ENCODE assay signal across 12 cellular contexts in genomic region chr15:92619380-92620101, GRCh38. TPM values are rescaled to one million over a fixed set of nuclear protein-coding genes. Genes with fewer than 3 reads are reported as not detected.
DNase-seq lines count a peak whose midpoint lies in the region; ATAC-seq and TF ChIP-seq lines count a peak whose summit lies in the region.
"Had no signal": no experiment of that assay in that cellular context is flagged by ENCODE, and none has a peak within 500 bp of the region (broad histone marks: within the 10 kb centered on the region; RNA-seq: fewer than 3 reads in every experiment).

No MANE protein-coding gene starts in this region.

- H3K36me3 ChIP-seq in mesenchymal stem cell (ENCODE audit: control insufficient read depth in 1 of 2, insufficient read depth in 2 of 2, low read depth in 1 of 2, low read length in 2 of 2) (no peaks in the 10 kb centered on the region), WERI-Rb-1 (peaks cover 31% of the 10 kb centered on the region)
- H3K36me3 ChIP-seq: thoracic aorta had no signal

- ATAC-seq in foreskin keratinocyte (no peak), GM21619 (IDR thresholded peaks at IDR 0.05; ENCODE audit: unreplicated experiment) (no peak)

- H3K18ac ChIP-seq in mesenchymal stem cell (ENCODE audit: low read depth in 1 of 2, low read length in 2 of 2) = peak overlapping the region; percentile 64 to 76

- no peak overlapping the region for H2BK15ac ChIP-seq in mesenchymal stem cell (ENCODE audit: low read depth, poor library complexity, severe bottlenecking)

- no peak overlapping the region for H2BK120ac ChIP-seq in mesenchymal stem cell (ENCODE audit: low read depth, low read length)

- H3K4me3 ChIP-seq in mesenchymal stem cell (ENCODE audit: insufficient read depth in 1 of 2, low read depth in 1 of 2, low read length in 2 of 2) (no peak overlapping the region), WERI-Rb-1 (ENCODE audit: low read depth, low read length) (no peak overlapping the region)
- H3K4me3 ChIP-seq: SK-N-MC, thoracic aorta had no signal

- no peaks in the 10 kb centered on the region for H3K27me3 ChIP-seq in mesenchymal stem cell (ENCODE audit: control insufficient read depth in 1 of 2, insufficient read depth in 1 of 2, low read length in 2 of 2)
- H3K27me3 ChIP-seq in foreskin keratinocyte = peaks cover 2% of the 10 kb centered on the region
- H3K27me3 ChIP-seq in WERI-Rb-1 (ENCODE audit: insufficient read depth, low read depth, severe bottlenecking) = no peaks in the 10 kb centered on the region

- H3K4me1 ChIP-seq in mesenchymal stem cell (ENCODE audit: control insufficient read depth, insufficient read depth, low read depth, low read length) = peaks cover 7% of the 10 kb centered on the region
- H3K4me1 ChIP-seq in foreskin keratinocyte = no peaks in the 10 kb centered on the region

- no peak for TF ChIP-seq CTCF in foreskin keratinocyte (conservative IDR thresholded peaks at IDR 0.05)
- TF ChIP-seq CTCF in WERI-Rb-1 (IDR thresholded peaks at IDR 0.05; ENCODE audit: low read depth, low read length) = no peak

- DNase-seq in LHCN-M2 (ENCODE audit: low read depth) (peak; percentile 74), dedifferentiated amniotic fluid mesenchymal stem cell (ENCODE audit: extremely low spot score) (peak; percentile 54), mesenchymal stem cell (peak; percentile 77), foreskin keratinocyte (no peak), hypothalamus (lab: John Stamatoyannopoulos, UW) (no peak), WERI-Rb-1 (no peak)
- DNase-seq: NCI-H748 treated with DMSO at 0.1 percent for 48 hours; stimulated activated CD4-positive, alpha-beta T cell treated with anti-CD3 and anti-CD28 coated beads, Interleukin-4, amount 100 ng/mL, for 1 hour had no signal

- H3K9me3 ChIP-seq in mesenchymal stem cell (ENCODE audit: control insufficient read depth, low read length) (no peaks in the 10 kb centered on the region), WERI-Rb-1 (ENCODE audit: severe bottlenecking) (no peaks in the 10 kb centered on the region)
- H3K9me3 ChIP-seq: thoracic aorta had no signal

- peak overlapping the region in 1 of 2 experiments; percentile 77 for H3K23ac ChIP-seq in mesenchymal stem cell (ENCODE audit: low read length in 2 of 2)

- peak overlapping the region in 1 of 2 experiments; percentile 49 for H3K14ac ChIP-seq in mesenchymal stem cell (ENCODE audit: low read length in 2 of 2)

- no peak overlapping the region for H2AFZ ChIP-seq in mesenchymal stem cell (ENCODE audit: low read depth, low read length)

- no peak overlapping the region for H3K27ac ChIP-seq in mesenchymal stem cell (ENCODE audit: low read length, poor library complexity, severe bottlenecking)
- H3K27ac ChIP-seq in temporal lobe (ENCODE audit: low read depth, low read length) = peak overlapping the region; percentile 36
- H3K27ac ChIP-seq in foreskin keratinocyte = no peak overlapping the region
- no peak overlapping the region for H3K27ac ChIP-seq in WERI-Rb-1
- H3K27ac ChIP-seq: SK-N-MC, thoracic aorta had no signal

- peak overlapping the region in 1 of 2 experiments; percentile 67 for H3K4ac ChIP-seq in mesenchymal stem cell (ENCODE audit: low read depth in 1 of 2, low read length in 2 of 2)

- 77% methylated on average over 3 of the region's 4 CpGs for WGBS in mesenchymal stem cell

- no peak overlapping the region for H2BK5ac ChIP-seq in mesenchymal stem cell (ENCODE audit: low read depth, low read length, poor library complexity, severe bottlenecking)

- H3K79me1 ChIP-seq in mesenchymal stem cell (replicated peaks; ENCODE audit: low read length, poor library complexity, severe bottlenecking) = no peaks in the 10 kb centered on the region

- H4K91ac ChIP-seq in mesenchymal stem cell (ENCODE audit: low read length) = peak overlapping the region; percentile 34

- H3K9ac ChIP-seq in mesenchymal stem cell (ENCODE audit: low read length) = no peak overlapping the region

- no peak overlapping the region for H2AK5ac ChIP-seq in mesenchymal stem cell (ENCODE audit: low read length, severe bottlenecking)

- H4K8ac ChIP-seq in mesenchymal stem cell (ENCODE audit: low read length) = peak overlapping the region; percentile 82

- peak overlapping the region; percentile 29 to 84 for H2BK12ac ChIP-seq in mesenchymal stem cell (ENCODE audit: low read length in 2 of 2)

- no peak overlapping the region for H3K4me2 ChIP-seq in mesenchymal stem cell (ENCODE audit: low read length, poor library complexity, severe bottlenecking)

RNA-seq across cellular contexts. Expression of gene FAM174B, which starts 36.0 kb away (rescaled TPM):
- total RNA-seq in LHCN-M2 (2014; rRNA removed) (9.6 and 14.8 TPM in 2 replicates), temporal lobe (9.8 TPM), foreskin keratinocyte (0.46 and 0.71 TPM in 2 replicates)
- 10.6 TPM for polyA plus RNA-seq in LHCN-M2 (2012)
- 3.3 TPM for polyA plus RNA-seq in mesenchymal stem cell (2013, experiment 1 of 2)
- polyA plus RNA-seq in mesenchymal stem cell (2013, experiment 2 of 2) = 3.7 TPM
- 0.25 and 0.32 TPM in 2 replicates for polyA plus RNA-seq in foreskin keratinocyte

Comparison
In these comparisons a context has a peak if more than half of its experiments do, and no peak if none do; other contexts are left out.
1. DNase-seq: peak in LHCN-M2 (single experiment), dedifferentiated amniotic fluid mesenchymal stem cell (single experiment) and mesenchymal stem cell (single experiment); none in foreskin keratinocyte (0 of 2), hypothalamus (0 of 51) and WERI-Rb-1 (single experiment).